8 cellular contexts compared by ENCODE assay signal in the genomic region with DNA sequence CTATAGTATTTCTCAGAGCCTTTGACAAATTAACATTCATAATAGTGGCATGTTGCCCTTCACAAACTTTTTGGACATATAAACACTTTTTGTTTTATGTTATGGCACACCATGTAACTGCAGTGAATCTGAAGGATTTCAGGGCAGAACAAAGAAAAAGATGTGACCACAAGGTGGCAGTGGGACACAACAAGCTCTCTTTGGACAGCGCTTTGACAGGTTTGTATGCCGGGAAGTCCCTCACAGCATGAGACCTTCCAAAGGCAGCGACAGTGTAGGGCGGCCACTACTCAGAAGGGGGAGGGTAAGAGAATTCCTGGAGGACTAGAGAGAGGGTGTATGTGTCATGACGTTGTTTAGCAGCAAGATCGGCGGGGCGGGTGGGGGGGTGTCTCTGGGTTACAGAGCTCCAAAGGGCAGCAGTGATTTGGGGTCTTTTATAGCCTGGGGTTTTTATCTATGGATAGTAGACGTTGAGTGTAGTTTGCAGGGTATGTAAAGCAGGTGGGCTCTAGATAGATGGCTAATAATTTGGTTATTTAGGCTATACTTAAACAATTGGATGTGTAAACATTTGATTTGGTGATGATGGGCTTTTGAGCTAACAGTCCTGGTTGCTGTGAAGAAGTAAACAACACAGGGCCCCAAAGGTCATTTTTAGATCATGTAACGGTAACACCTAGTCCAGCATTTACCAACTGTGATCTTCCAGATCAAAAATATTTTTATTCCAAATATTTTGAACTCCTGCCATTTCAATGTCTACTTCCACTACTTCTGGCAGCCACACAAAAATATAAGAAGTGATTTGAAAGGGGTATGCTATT. TPM values are rescaled to one million over a fixed set of nuclear protein-coding genes. Genes with fewer than 3 reads are reported as not detected.
DNase-seq lines count a peak whose midpoint lies in the region; ATAC-seq, FAIRE-seq and TF ChIP-seq lines count a peak whose summit lies in the region.

No MANE protein-coding gene starts in this region.

- no peak overlapping the region for H3K4me3 Mint-ChIP-seq in activated naive CD8-positive, alpha-beta T cell

- no peaks in the 10 kb centered on the region for H3K9me2 ChIP-seq in SU-DHL-6 (replicated peaks; ENCODE audit: insufficient read depth, low read length)

- no peaks in the 10 kb centered on the region for H3K9me3 Mint-ChIP-seq in activated naive CD8-positive, alpha-beta T cell (ENCODE audit: low read depth)

- no peaks in the 10 kb centered on the region for H3K79me2 ChIP-seq in SU-DHL-6 (ENCODE audit: insufficient read depth, low read length)

- TF ChIP-seq POLR2A in GM12892 (IDR thresholded peaks at IDR 0.05; ENCODE audit: low read depth, low read length) (no peak), spleen (IDR thresholded peaks at IDR 0.05) (no peak)

- H2AFZ ChIP-seq in SU-DHL-6 (ENCODE audit: low read depth, low read length, severe bottlenecking), result peak overlapping the region; percentile 83

- H3K4me2 ChIP-seq in SU-DHL-6 (ENCODE audit: low read depth, low read length, poor library complexity, severe bottlenecking), result peak overlapping the region; percentile 63

- H3K9ac ChIP-seq in SU-DHL-6 (ENCODE audit: low read length), result peak overlapping the region; percentile 7

- no peaks in the 10 kb centered on the region for H3K27me3 ChIP-seq in SU-DHL-6 (ENCODE audit: low read length)
- no peaks in the 10 kb centered on the region for H3K27me3 ChIP-seq in left ventricle myocardium inferior (ENCODE audit: low read depth)
- no peaks in the 10 kb centered on the region for H3K27me3 ChIP-seq in spleen (replicated peaks in 1 of 7)

- H3K4me3 ChIP-seq in SU-DHL-6 (ENCODE audit: insufficient read depth, low read length, poor library complexity, severe bottlenecking) (peak overlapping the region; percentile 25), left ventricle myocardium inferior (no peak overlapping the region), spleen (no peak overlapping the region)

- H3K4me1 ChIP-seq in left ventricle myocardium inferior (no peaks in the 10 kb centered on the region), spleen (peaks cover 5 to 27% (median 12%) of the 10 kb centered on the region in 6 donors)

- peak; percentile 37 for DNase-seq in GM12892 (ENCODE audit: insufficient read length)
- DNase-seq in NCI-H1417 treated with DMSO at 0.1 percent for 48 hours (lab: John Stamatoyannopoulos, UW), result peak; percentile 1
- peak; percentile 23 for DNase-seq in left ventricle myocardium inferior
- peak; percentile 83 for DNase-seq in spleen

- TF ChIP-seq CTCF in SU-DHL-6 (IDR thresholded peaks at IDR 0.05; ENCODE audit: insufficient read depth, low read length, poor library complexity, severe bottlenecking) (peak; percentile 68), left ventricle myocardium inferior (IDR thresholded peaks at IDR 0.05; ENCODE audit: borderline replicate concordance) (peak; percentile 78), spleen (IDR thresholded peaks at IDR 0.05 in 8 of 11, conservative IDR thresholded peaks at IDR 0.05 in 3 of 11) (peak; percentile 65 to 84 (median 74))

- H3K36me3 ChIP-seq in SU-DHL-6 (ENCODE audit: low read length) (no peaks in the 10 kb centered on the region; the same call in 1 of the 2 replicates), left ventricle myocardium inferior (peaks cover 47% of the 10 kb centered on the region), spleen (peaks cover 0 to 60% (median 13%) of the 10 kb centered on the region in 6 donors)

- H3K9me3 ChIP-seq in SU-DHL-6 (ENCODE audit: insufficient read depth, low read length) (no peaks in the 10 kb centered on the region), left ventricle myocardium inferior (replicated peaks) (peaks cover 27% of the 10 kb centered on the region), spleen (peaks cover 11 to 37% (median 31%) of the 10 kb centered on the region in 8 donors)

- FAIRE-seq in GM12892 (lab: Jason Lieb, UNC), result peak; percentile 92

- peak; percentile 75 for ATAC-seq in HG02840 (IDR thresholded peaks at IDR 0.05; ENCODE audit: low FRiP score, unreplicated experiment)
- ATAC-seq in HG03025 (IDR thresholded peaks at IDR 0.05; ENCODE audit: low FRiP score, unreplicated experiment), result no peak

- peak overlapping the region; percentile 50 for H3K27ac ChIP-seq in SU-DHL-6 (ENCODE audit: low read depth, low read length)
- no peak overlapping the region for H3K27ac ChIP-seq in left ventricle myocardium inferior (replicated peaks)
- H3K27ac ChIP-seq in spleen, result peak overlapping the region in 7 of 8 donors; percentile 22 to 69 (median 58)

- peak overlapping the region; percentile 88 for H3K27ac Mint-ChIP-seq in activated naive CD8-positive, alpha-beta T cell

- intact Hi-C loops in left ventricle myocardium inferior (cut with micrococcal nuclease) (loop anchor here (10.0 kb wide), 1 partner anchor 622 kb away; no protein-coding TSS in a partner anchor), spleen (cut with DNase I; ENCODE audit: low total_unique reads) (no loop called here)

- peaks cover 4% of the 10 kb centered on the region; the same call in 1 of the 2 replicates for H3F3A ChIP-seq in SU-DHL-6 (ENCODE audit: insufficient read depth)

- WGBS in spleen, 5 donors, result 61 to 65% (median 63%) methylated on average over 10 of the region's 10 CpGs

- H3K36me3 Mint-ChIP-seq in activated naive CD8-positive, alpha-beta T cell, result peaks cover 25% of the 10 kb centered on the region

- no peaks in the 10 kb centered on the region for H4K20me1 ChIP-seq in SU-DHL-6 (ENCODE audit: low read depth, low read length)

- H3K4me1 Mint-ChIP-seq in activated naive CD8-positive, alpha-beta T cell (ENCODE audit: low read depth), result peaks cover 10% of the 10 kb centered on the region

- no peaks in the 10 kb centered on the region for H3K27me3 Mint-ChIP-seq in activated naive CD8-positive, alpha-beta T cell

RNA-seq across cellular contexts. Expression of a gene that starts 22.9 kb away (rescaled TPM):
- 0.83 TPM for polyA plus RNA-seq in GM12892 (2012; ENCODE audit: missing spikeins)
- total RNA-seq in left ventricle myocardium inferior (6.6 TPM), spleen (1 to 10 TPM; 2.9 to 5.6 (median 3.8) TPM)
- polyA plus RNA-seq in spleen, result 1 to 10 TPM; 1.0 to 2.3 (median 1.3) TPM

RNA-seq across cellular contexts. Expression of a gene that starts 46.5 kb away (rescaled TPM):
- 7.8 TPM for polyA plus RNA-seq in GM12892 (2012; ENCODE audit: missing spikeins)
- total RNA-seq in left ventricle myocardium inferior (13.9 TPM), spleen (10 to 100 TPM; 12.9 to 27.4 (median 15.8) TPM)
- 10 to 100 TPM; 13.7 to 18.1 (median 17.5) TPM for polyA plus RNA-seq in spleen

Comparison
In these comparisons a context has a peak if more than half of its experiments do, and no peak if none do; other contexts are left out.
1. DNase-seq: peak in every context shown above with its lines; median percentile 83 in spleen; 37 in GM12892; 23 in left ventricle myocardium inferior; 1 in NCI-H1417 treated with DMSO at 0.1 percent for 48 hours.